26 cellular contexts compared by ENCODE assay signal in the genomic region with DNA sequence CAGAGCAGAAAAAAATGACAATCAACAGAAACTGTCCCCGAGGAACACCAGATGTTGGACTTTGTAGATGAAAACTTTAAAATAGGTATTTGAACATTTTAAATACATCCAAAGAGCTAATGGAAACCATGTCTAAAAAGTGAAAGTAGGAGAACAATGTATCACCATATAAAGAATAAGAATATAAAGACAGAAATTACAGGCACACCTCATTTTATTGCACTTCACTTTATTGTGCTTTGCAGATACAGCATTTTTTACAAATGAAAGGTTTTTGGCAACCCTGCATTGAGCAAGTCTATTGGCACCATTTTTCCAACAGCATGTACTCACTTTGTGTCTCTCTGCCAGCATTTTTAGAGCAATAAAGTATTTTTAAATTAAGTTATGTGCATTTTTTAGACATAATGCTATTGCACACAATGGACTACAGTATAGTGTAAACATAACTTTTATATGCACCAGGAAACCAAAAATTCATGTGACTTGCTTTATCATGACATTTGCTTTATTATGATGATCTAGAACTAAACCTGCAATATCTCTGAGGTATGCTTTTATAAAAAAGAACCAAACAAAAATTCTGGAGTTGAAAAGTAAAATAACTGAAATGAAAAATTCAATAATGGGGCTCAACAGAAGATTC.
"Had no signal": no experiment of that assay in that cellular context is flagged by ENCODE, and none has a peak within 500 bp of the region (broad histone marks: within the 10 kb centered on the region; RNA-seq: fewer than 3 reads in every experiment).

No MANE protein-coding gene starts in this region.

- H3K9ac ChIP-seq: parathyroid adenoma had no signal

- ATAC-seq: natural killer cell treated with Interleukin-12 subunit alpha and Interleukin-12 subunit beta and Interleukin-15 and Interleukin-18, amount 100 ng/mL, for 72 hours; psoas muscle; right cardiac atrium; right lobe of liver; stimulated activated effector memory CD8-positive, alpha-beta T cell treated with anti-CD3 and anti-CD28 coated beads, Interleukin-12 subunit alpha, Interleukin-12 subunit beta, amount 100 ng/mL, for 72 hours; stimulated activated naive B cell treated with anti-CD40 and anti-IgM and Interleukin-4, amounts not matched to agents 10 μg/mL and 1 μg/mL and 100 μg/mL, for 72 hours had no signal

- H3K4me1 ChIP-seq: parathyroid adenoma, psoas muscle, right lobe of liver, sigmoid colon, stomach, thyroid gland, tibial nerve, upper lobe of left lung, vagina had no signal

- H3K36me3 ChIP-seq: neutrophil, right lobe of liver, sigmoid colon, stomach, thoracic aorta, thyroid gland, tibial nerve, upper lobe of left lung, vagina had no signal

- FAIRE-seq: urothelium cell line had no signal

- DNase-seq: nephron progenitor cell; nucleus accumbens; posterior cingulate gyrus; psoas muscle; right cardiac atrium; right lobe of liver; sigmoid colon; small intestine; stimulated activated CD4-positive, alpha-beta T cell treated with anti-CD3 and anti-CD28 coated beads, Interleukin-15, amount 100 ng/mL, for 24 hours; stimulated activated CD4-positive, alpha-beta T cell treated with anti-CD3 and anti-CD28 coated beads, Interleukin-2, amount 100 ng/mL, for 24 hours; stimulated activated CD4-positive, alpha-beta T cell treated with anti-CD3 and anti-CD28 coated beads, Interleukin-2, amount 100 ng/mL, for 48 hours; stimulated activated CD4-positive, alpha-beta T cell treated with anti-CD3 and anti-CD28 coated beads, Interleukin-4, amount 100 ng/mL, for 24 hours; stimulated activated naive B cell treated with anti-CD40 and anti-IgM and Interleukin-4, amounts not matched to agents 10 μg/mL and 1 μg/mL and 100 μg/mL, for 72 hours; stimulated activated naive CD4-positive, alpha-beta T cell treated with Interleukin-2 at 50 U/mL for 16 hours; stomach; thyroid gland; trophoblast cell; upper lobe of left lung had no signal

- H3K27ac ChIP-seq: neutrophil, parathyroid adenoma, psoas muscle, right lobe of liver, sigmoid colon, stomach, thoracic aorta, thyroid gland, tibial nerve, upper lobe of left lung, vagina had no signal

- H3K9me3 ChIP-seq: neutrophil, right lobe of liver, sigmoid colon, thoracic aorta, thyroid gland, tibial nerve, vagina had no signal

- H3K4me3 ChIP-seq: psoas muscle, right lobe of liver, sigmoid colon, stomach, thoracic aorta, thyroid gland, tibial nerve, upper lobe of left lung, vagina had no signal
